ENCODE assay signal across 9 cellular contexts in genomic region chr22:45006101-45006872, GRCh38. TPM values are rescaled to one million over a fixed set of nuclear protein-coding genes. Genes with fewer than 3 reads are reported as not detected.
A peak's percentile ranks its signal among the peaks of the same experiment; 100 is the strongest.
DNase-seq lines count a peak whose midpoint lies in the region; ATAC-seq lines count a peak whose summit lies in the region.
"Had no signal": no experiment of that assay in that cellular context is flagged by ENCODE, and none has a peak within 500 bp of the region (broad histone marks: within the 10 kb centered on the region; RNA-seq: fewer than 3 reads in every experiment).

No MANE protein-coding gene starts in this region.

- 8% methylated on average over 19 of the region's 19 CpGs for WGBS in HUES64

- no peaks in the 10 kb centered on the region for H3K9me3 ChIP-seq in HUES64 (ENCODE audit: insufficient read depth, low read depth, low read length)

- H3K4me3 ChIP-seq in HUES64 (ENCODE audit: low read length), result peak overlapping the region; percentile 66

- ATAC-seq in HG03521 (IDR thresholded peaks at IDR 0.05; ENCODE audit: unreplicated experiment), result no peak
- no peak for ATAC-seq in GM21786 (IDR thresholded peaks at IDR 0.05; ENCODE audit: unreplicated experiment)

- H3K27ac ChIP-seq in HUES64 (ENCODE audit: low read depth, low read length) (peak overlapping the region; percentile 95), substantia nigra (ENCODE audit: low read depth, low read length, poor library complexity, severe bottlenecking) (peak overlapping the region; percentile 70)

- peaks cover 32% of the 10 kb centered on the region for H3K36me3 ChIP-seq in HUES64 (ENCODE audit: insufficient read depth, low read length)

- peak; percentile 49 for DNase-seq in astrocyte of the hippocampus (ENCODE audit: low read depth, low spot score)
- peak; percentile 50 for DNase-seq in medulla oblongata (ENCODE audit: extremely low spot score)
- DNase-seq in substantia nigra (lab: John Stamatoyannopoulos, UW), result peak in 7 of 49 donors; percentile 13 to 44 (median 32)
- DNase-seq in DMS53 treated with DMSO at 0.1 percent for 48 hours (lab: John Stamatoyannopoulos, UW; ENCODE audit: unreplicated experiment), result no peak
- DNase-seq: activated CD4-positive, alpha-beta T cell treated with anti-CD3 and anti-CD28 coated beads for 1 hour; stimulated activated CD4-positive, alpha-beta T cell treated with anti-CD3 and anti-CD28 coated beads, Interleukin-1b, Interleukin-23, amount 100 ng/mL, for 48 hours had no signal

- peaks cover 20% of the 10 kb centered on the region for H3K4me1 ChIP-seq in HUES64 (ENCODE audit: insufficient read depth, low read length)

- peaks cover 8% of the 10 kb centered on the region; the same call in 1 of the 2 replicates for H3K27me3 ChIP-seq in HUES64 (ENCODE audit: insufficient read depth, low read length)

- peak overlapping the region; percentile 80 for H3K9ac ChIP-seq in HUES64 (ENCODE audit: low read depth, low read length)

RNA-seq across cellular contexts. Expression of gene PHF21B, which starts 3.5 kb away (rescaled TPM):
- 12.9 TPM for polyA plus RNA-seq in HUES64 (2013, experiment 1 of 2)
- polyA plus RNA-seq in HUES64 (2013, experiment 2 of 2), result 15.8 TPM
